3 cellular contexts compared by ENCODE assay signal in the genomic region with DNA sequence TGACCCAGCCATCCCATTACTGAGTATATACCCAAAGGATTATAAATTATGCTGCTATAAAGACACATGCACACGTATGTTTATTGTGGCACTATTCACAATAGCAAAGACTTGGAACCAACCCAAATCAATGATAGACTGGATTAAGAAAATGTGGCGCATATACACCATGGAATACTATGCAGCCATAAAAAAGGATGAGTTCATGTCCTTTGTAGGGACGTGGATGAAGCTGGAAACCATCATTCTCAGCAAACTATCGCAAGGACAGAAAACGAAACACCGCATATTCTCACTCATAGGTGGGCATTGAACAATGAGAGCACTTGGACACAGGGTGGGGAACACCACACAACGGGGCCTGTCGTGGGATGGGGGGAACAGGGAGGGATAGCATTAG. TPM values are rescaled to one million over a fixed set of nuclear protein-coding genes. Genes with fewer than 3 reads are reported as not detected.
"Had no signal": no experiment of that assay in that cellular context is flagged by ENCODE, and none has a peak within 500 bp of the region (broad histone marks: within the 10 kb centered on the region; RNA-seq: fewer than 3 reads in every experiment).

No MANE protein-coding gene starts in this region.

RNA-seq across cellular contexts. Expression of gene CFAP57, which starts 36.1 kb away (rescaled TPM):
- total RNA-seq: Peyer's patch, Right ventricle myocardium superior, SK-MEL-5 had no signal
